In the genomic region with DNA sequence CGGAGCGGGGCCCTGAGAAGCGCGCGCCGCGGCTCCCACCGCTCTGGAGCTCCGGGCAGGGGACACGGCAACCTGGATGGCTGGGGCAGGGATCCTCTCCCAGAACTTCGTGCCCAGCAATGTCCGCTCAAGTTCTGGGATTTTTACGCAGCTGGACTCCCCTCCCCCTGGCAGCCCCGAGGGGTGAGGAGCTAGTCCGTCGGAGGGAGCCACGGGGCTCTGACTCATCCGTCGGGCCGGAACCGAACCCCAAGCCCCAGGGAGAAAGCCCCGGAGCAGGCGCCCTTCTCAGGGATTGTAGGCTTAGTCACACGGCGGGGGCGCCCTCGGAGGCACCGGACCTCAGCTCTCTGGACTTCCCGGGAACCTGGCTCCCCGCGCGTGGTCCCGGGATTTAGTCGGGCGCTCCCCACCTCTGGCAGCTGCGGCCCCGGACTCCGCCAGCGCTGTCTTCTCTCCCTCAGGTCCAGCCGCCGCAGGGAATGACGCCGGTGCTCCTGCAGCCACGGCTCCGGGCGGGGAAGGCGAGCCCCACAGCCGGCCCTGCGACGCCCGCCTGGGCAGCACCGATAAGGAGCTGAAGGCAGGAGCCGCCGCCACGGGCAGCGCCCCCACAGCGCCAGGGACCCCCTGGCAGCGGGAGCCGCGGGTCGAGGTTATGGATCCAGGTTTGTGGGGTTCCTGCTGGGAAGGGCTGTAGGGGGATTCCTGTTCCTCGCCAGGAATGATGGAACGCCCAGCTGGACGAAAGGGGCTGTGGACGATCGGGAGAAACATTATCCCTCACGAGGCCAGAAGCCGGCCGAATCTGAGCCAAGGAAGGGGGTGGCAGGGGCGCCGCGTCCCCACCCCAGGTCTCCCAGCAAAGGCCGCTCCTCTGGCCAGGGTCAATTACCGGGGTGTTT, we compare ENCODE assay signal across 8 cellular contexts. TPM values are rescaled to one million over a fixed set of nuclear protein-coding genes. Genes with fewer than 3 reads are reported as not detected.
DNase-seq lines count a peak whose midpoint lies in the region; ATAC-seq and TF ChIP-seq lines count a peak whose summit lies in the region.

No MANE protein-coding gene starts in this region.

- peaks cover 15% of the 10 kb centered on the region for H3K4me1 Mint-ChIP-seq in nephron

- peaks cover 0 to 28% (median 0%) of the 10 kb centered on the region in 3 donors for H3K36me3 ChIP-seq in esophagus squamous epithelium
- H3K36me3 ChIP-seq in vagina, result no peaks in the 10 kb centered on the region

- H3K9me3 ChIP-seq in esophagus squamous epithelium (no peaks in the 10 kb centered on the region), vagina (no peaks in the 10 kb centered on the region)

- H3K27ac ChIP-seq in esophagus squamous epithelium (peak overlapping the region; percentile 84 to 92 (median 88)), vagina (peak overlapping the region; percentile 84)

- H3K9me3 Mint-ChIP-seq in nephron, result no peaks in the 10 kb centered on the region

- DNase-seq in Caki2 (ENCODE audit: low read depth), result peak; percentile 54
- peak; percentile 24 for DNase-seq in LoVo (ENCODE audit: low spot score)
- DNase-seq in activated T-cell treated with anti-CD3 and anti-CD28 coated beads for 24 hours (ENCODE audit: low read depth), result peak; percentile 13
- DNase-seq in esophagus squamous epithelium (lab: John Stamatoyannopoulos, UW), result no peak
- DNase-seq in vagina (ENCODE audit: extremely low spot score in 2 of 2), result no peak
- no peak for DNase-seq in NCI-H1694 treated with DMSO at 0.1 percent for 48 hours (lab: John Stamatoyannopoulos, UW)

- H3K27me3 Mint-ChIP-seq in nephron (ENCODE audit: low read depth), result peaks cover 37% of the 10 kb centered on the region

- no peak for TF ChIP-seq POLR2A in esophagus squamous epithelium (IDR thresholded peaks at IDR 0.05)
- no peak for TF ChIP-seq POLR2A in vagina (IDR thresholded peaks at IDR 0.05)

- TF ChIP-seq CTCF in esophagus squamous epithelium (IDR thresholded peaks at IDR 0.05), result no peak
- TF ChIP-seq CTCF in nephron (IDR thresholded peaks at IDR 0.05; ENCODE audit: unreplicated experiment in 3 of 3), result no peak
- TF ChIP-seq CTCF in vagina (IDR thresholded peaks at IDR 0.05), result no peak

- intact Hi-C loops in esophagus squamous epithelium (cut with DNase I), result no loop called here
- intact Hi-C loops in vagina (cut with DNase I), result no loop called here

- H3K4me1 ChIP-seq in esophagus squamous epithelium (peaks cover 23 to 62% (median 28%) of the 10 kb centered on the region in 3 donors), vagina (peaks cover 47% of the 10 kb centered on the region)

- peak overlapping the region; percentile 60 to 87 (median 66) for H3K4me3 ChIP-seq in esophagus squamous epithelium
- H3K4me3 ChIP-seq in vagina, result peak overlapping the region; percentile 63 to 69

- H3K27me3 ChIP-seq in esophagus squamous epithelium, result peaks cover 0 to 19% (median 0%) of the 10 kb centered on the region in 4 donors
- H3K27me3 ChIP-seq in vagina, result no peaks in the 10 kb centered on the region

- in situ Hi-C loops in Caki2 (cut with HindIII; ENCODE audit: low pct_unique_long_range_greater_than_20kb, low sequenced_read_pairs), result no loop called here

- peaks cover 4% of the 10 kb centered on the region for H3K36me3 Mint-ChIP-seq in nephron (ENCODE audit: low read depth)

- ATAC-seq in HG02623 (IDR thresholded peaks at IDR 0.05; ENCODE audit: unreplicated experiment), result no peak

- H3K27ac Mint-ChIP-seq in nephron, result no peak overlapping the region

- peak overlapping the region; percentile 61 to 75 (median 65) for H3K4me3 Mint-ChIP-seq in nephron

- WGBS in esophagus squamous epithelium, 2 donors, result 2% methylated on average over 7 of the region's 74 CpGs; no CpG with 5 or more reads in 1 of the 2 donors

RNA-seq across cellular contexts. Expression of gene SPHK1, which starts 0.8 kb away (rescaled TPM):
- 18.5 and 33.9 TPM in 2 replicates for total RNA-seq in Caki2 (2014; rRNA removed; shearing (Covaris generic); ENCODE audit: low replicate concordance)
- total RNA-seq in esophagus squamous epithelium, result 10 to 100 TPM; 17.0 to 37.0 (median 22.8) TPM
- 11.0 TPM for total RNA-seq in vagina

RNA-seq across cellular contexts. Expression of gene PRPSAP1, which starts 31.5 kb away (rescaled TPM):
- total RNA-seq in Caki2 (2014; rRNA removed; shearing (Covaris generic); ENCODE audit: low replicate concordance), result 49.0 and 68.5 TPM in 2 replicates
- total RNA-seq in esophagus squamous epithelium (10 to 100 TPM; 36.0 to 68.6 (median 49.5) TPM), vagina (92.6 TPM)

Comparison
In these comparisons a context has a peak if more than half of its experiments do, and no peak if none do; other contexts are left out.
1. DNase-seq: peak in Caki2 (single experiment), LoVo (single experiment) and activated T-cell treated with anti-CD3 and anti-CD28 coated beads for 24 hours (single experiment); none in esophagus squamous epithelium (single experiment), vagina (0 of 2) and NCI-H1694 treated with DMSO at 0.1 percent for 48 hours (single experiment).